In genomic region chr14:102225386-102225785, GRCh38 we compare ENCODE assay signal across 12 cellular contexts.
"Had no signal": no experiment of that assay in that cellular context is flagged by ENCODE, and none has a peak within 500 bp of the region (broad histone marks: within the 10 kb centered on the region; RNA-seq: fewer than 3 reads in every experiment).

No MANE protein-coding gene starts in this region.

- H3K36me3 Mint-ChIP-seq: activated naive CD8-positive, alpha-beta T cell had no signal

- H3K9me3 Mint-ChIP-seq: activated CD4-positive, alpha-beta memory T cell treated with anti-CD3 and anti-CD28 coated beads, Interleukin-2, amount 10 ng/mL, durations not matched to agents 7 days and 5 days; activated T-cell treated with anti-CD3 and anti-CD28 coated beads, Interleukin-2, amount 50 U/mL, for 24 hours; stimulated activated naive CD8-positive, alpha-beta T cell treated with anti-CD3 and anti-CD28 coated beads, Interleukin-15, amount 100 ng/mL, for 72 hours; T-cell had no signal

- H3K27me3 Mint-ChIP-seq: activated CD4-positive, alpha-beta memory T cell treated with anti-CD3 and anti-CD28 coated beads, Interleukin-2, amount 10 ng/mL, durations not matched to agents 7 days and 5 days; activated naive CD8-positive, alpha-beta T cell; activated T-cell treated with anti-CD3 and anti-CD28 coated beads, Interleukin-2, amount 50 U/mL, for 24 hours; stimulated activated naive CD8-positive, alpha-beta T cell treated with anti-CD3 and anti-CD28 coated beads, Interleukin-15, amount 100 ng/mL, for 72 hours; T-cell had no signal

- H3K9me3 ChIP-seq: psoas muscle, right lobe of liver, SK-N-SH, upper lobe of left lung had no signal

- H3K4me1 ChIP-seq: psoas muscle, right lobe of liver had no signal

- H3K27me3 ChIP-seq: right lobe of liver, upper lobe of left lung had no signal

- ATAC-seq: esophagus mucosa, T-cell had no signal

- H3K27ac Mint-ChIP-seq: activated CD4-positive, alpha-beta memory T cell treated with anti-CD3 and anti-CD28 coated beads, Interleukin-2, amount 10 ng/mL, durations not matched to agents 7 days and 5 days; activated naive CD8-positive, alpha-beta T cell; T-cell had no signal

- H3K27ac ChIP-seq: psoas muscle, right lobe of liver, upper lobe of left lung had no signal

- H3K9ac ChIP-seq: SK-N-SH had no signal

- H3K4me3 Mint-ChIP-seq: activated CD4-positive, alpha-beta memory T cell treated with anti-CD3 and anti-CD28 coated beads, Interleukin-2, amount 10 ng/mL, durations not matched to agents 7 days and 5 days; activated naive CD8-positive, alpha-beta T cell; activated T-cell treated with anti-CD3 and anti-CD28 coated beads, Interleukin-2, amount 50 U/mL, for 24 hours; stimulated activated naive CD8-positive, alpha-beta T cell treated with anti-CD3 and anti-CD28 coated beads, Interleukin-15, amount 100 ng/mL, for 72 hours; T-cell had no signal

- DNase-seq: activated CD4-positive, alpha-beta memory T cell treated with anti-CD3 and anti-CD28 coated beads, Interleukin-2, amount 10 ng/mL, durations not matched to agents 7 days and 5 days; activated CD4-positive, alpha-beta T cell treated with anti-CD3 and anti-CD28 coated beads for 4 hours; activated T-cell treated with anti-CD3 and anti-CD28 coated beads, Interleukin-2, amount 50 U/mL, for 24 hours; hippocampal formation; psoas muscle; right lobe of liver; SK-N-SH; stimulated activated naive CD8-positive, alpha-beta T cell treated with anti-CD3 and anti-CD28 coated beads, Interleukin-15, amount 100 ng/mL, for 72 hours; T-cell; upper lobe of left lung had no signal

- H3K4me2 ChIP-seq: SK-N-SH had no signal

- H3K4me3 ChIP-seq: psoas muscle, right lobe of liver, upper lobe of left lung had no signal
